Comparison of ENCODE assay signal across 1 cellular context in the genomic region with DNA sequence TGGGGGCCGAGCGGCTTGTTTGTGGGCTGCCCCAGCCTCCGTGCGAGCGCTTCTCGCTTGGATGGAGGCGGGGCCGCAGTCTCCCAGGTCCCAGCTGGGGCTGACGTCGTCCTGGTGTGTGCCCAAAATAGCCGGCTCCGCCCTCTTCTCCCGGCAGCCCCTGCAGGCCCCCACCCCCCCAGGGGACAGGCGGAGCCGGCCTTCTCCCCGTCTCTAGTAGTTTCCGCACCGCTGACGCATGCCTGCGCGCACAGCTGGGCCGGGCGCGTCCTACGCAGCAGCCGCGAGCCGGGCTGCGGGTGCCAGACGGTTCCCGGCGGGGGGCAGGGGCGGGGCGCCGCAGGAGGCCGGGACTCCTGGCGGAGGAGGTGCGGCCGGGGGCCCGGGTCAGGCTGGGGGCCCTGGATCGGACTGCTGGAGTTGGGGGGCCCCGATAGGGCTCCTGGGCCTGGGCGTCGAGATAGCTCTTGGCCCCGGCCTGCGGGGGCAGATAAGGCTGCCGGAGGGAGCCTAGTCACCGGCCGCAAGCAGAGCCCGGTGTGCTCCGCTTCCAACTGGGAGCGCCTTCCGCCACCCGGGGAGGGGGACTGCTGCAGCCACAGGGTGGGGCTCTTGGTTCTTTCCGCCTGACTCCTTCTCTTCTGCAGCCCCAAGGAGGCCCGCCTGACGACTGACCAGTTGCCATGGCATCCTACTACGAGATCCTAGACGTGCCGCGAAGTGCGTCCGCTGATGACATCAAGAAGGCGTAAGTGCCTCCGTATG.
TF ChIP-seq lines count a peak whose summit lies in the region.

A gene (plus strand): TSS at position 216 of the 765 bp plus-strand sequence. CDS start 468 bp downstream, at position 684.

TF ChIP-seq in K562, 482 proteins besides CTCF, POLR2A, EP300 and RAD21 (continued from another document and continues in another):
- TF ChIP-seq, protein P1, sequence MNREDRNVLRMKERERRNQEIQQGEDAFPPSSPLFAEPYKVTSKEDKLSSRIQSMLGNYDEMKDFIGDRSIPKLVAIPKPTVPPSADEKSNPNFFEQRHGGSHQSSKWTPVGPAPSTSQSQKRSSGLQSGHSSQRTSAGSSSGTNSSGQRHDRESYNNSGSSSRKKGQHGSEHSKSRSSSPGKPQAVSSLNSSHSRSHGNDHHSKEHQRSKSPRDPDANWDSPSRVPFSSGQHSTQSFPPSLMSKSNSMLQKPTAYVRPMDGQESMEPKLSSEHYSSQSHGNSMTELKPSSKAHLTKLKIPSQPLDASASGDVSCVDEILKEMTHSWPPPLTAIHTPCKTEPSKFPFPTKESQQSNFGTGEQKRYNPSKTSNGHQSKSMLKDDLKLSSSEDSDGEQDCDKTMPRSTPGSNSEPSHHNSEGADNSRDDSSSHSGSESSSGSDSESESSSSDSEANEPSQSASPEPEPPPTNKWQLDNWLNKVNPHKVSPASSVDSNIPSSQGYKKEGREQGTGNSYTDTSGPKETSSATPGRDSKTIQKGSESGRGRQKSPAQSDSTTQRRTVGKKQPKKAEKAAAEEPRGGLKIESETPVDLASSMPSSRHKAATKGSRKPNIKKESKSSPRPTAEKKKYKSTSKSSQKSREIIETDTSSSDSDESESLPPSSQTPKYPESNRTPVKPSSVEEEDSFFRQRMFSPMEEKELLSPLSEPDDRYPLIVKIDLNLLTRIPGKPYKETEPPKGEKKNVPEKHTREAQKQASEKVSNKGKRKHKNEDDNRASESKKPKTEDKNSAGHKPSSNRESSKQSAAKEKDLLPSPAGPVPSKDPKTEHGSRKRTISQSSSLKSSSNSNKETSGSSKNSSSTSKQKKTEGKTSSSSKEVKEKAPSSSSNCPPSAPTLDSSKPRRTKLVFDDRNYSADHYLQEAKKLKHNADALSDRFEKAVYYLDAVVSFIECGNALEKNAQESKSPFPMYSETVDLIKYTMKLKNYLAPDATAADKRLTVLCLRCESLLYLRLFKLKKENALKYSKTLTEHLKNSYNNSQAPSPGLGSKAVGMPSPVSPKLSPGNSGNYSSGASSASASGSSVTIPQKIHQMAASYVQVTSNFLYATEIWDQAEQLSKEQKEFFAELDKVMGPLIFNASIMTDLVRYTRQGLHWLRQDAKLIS (CRISPR knock-in tag; IDR thresholded peaks at IDR 0.05), result 0 out of 2 replicates have a peak, but pooled peaks have one; percentile 69
- TF ChIP-seq RBM34 (IDR thresholded peaks at IDR 0.05; ENCODE audit: borderline replicate concordance, insufficient read depth, low read length) (no peak), MBD2 (IDR thresholded peaks at IDR 0.05; ENCODE audit: borderline replicate concordance, low read depth) (peak; percentile 23; the same call in 1 of the 2 replicates), FOSL1 (tag; conservative IDR thresholded peaks at IDR 0.05) (peak; percentile 97), YY1 (IDR thresholded peaks at IDR 0.05; ENCODE audit: borderline replicate concordance in 1 of 3, control insufficient read depth in 1 of 3, extremely low read depth in 1 of 3, insufficient read depth in 3 of 3, insufficient read length in 1 of 3, insufficient replicate concordance in 2 of 3, low read depth in 1 of 3, low read length in 2 of 3) (peak in 1 of 3 experiments; percentile 36), SMAD1 (IDR thresholded peaks at IDR 0.05; ENCODE audit: low read depth, low read length, partially characterized antibody) (peak; percentile 80), SOX6 (IDR thresholded peaks at IDR 0.05) (peak; percentile 95), PHF20 (IDR thresholded peaks at IDR 0.05; ENCODE audit: partially characterized antibody) (no peak), EWSR1 (IDR thresholded peaks at IDR 0.05; ENCODE audit: borderline replicate concordance, low read depth, partially characterized antibody) (no peak), ARID2 (IDR thresholded peaks at IDR 0.05) (no peak), PYGO2 (tag; IDR thresholded peaks at IDR 0.05) (no peak), NONO (IDR thresholded peaks at IDR 0.05; ENCODE audit: low read depth in 2 of 2, low read length in 1 of 2) (peak in 1 of 2 experiments; percentile 93; a peak in 2 of 4 replicates), ZNF134 (CRISPR knock-in tag; conservative IDR thresholded peaks at IDR 0.05) (peak; percentile 45; the same call in 1 of the 2 replicates), HMG20B (CRISPR knock-in tag; IDR thresholded peaks at IDR 0.05) (no peak), NFIC (IDR thresholded peaks at IDR 0.05) (peak; percentile 94), ETV5 (CRISPR knock-in tag; IDR thresholded peaks at IDR 0.05; ENCODE audit: low read depth) (peak; percentile 81), PRPF4 (IDR thresholded peaks at IDR 0.05; ENCODE audit: insufficient read depth, low read depth, low read length, poor library complexity, severe bottlenecking) (no peak), CBX1 (IDR thresholded peaks at IDR 0.05; ENCODE audit: low read depth) (peak; percentile 46), ZNF197 (CRISPR knock-in tag; IDR thresholded peaks at IDR 0.05; ENCODE audit: low read depth) (peak; percentile 93; the same call in 1 of the 2 replicates), ZNF239 (CRISPR knock-in tag; IDR thresholded peaks at IDR 0.05) (peak; percentile 71), CSDE1 (IDR thresholded peaks at IDR 0.05) (peak in 1 of 2 experiments; percentile 81; a peak in 1 of 4 replicates), CREB1 (IDR thresholded peaks at IDR 0.05) (peak; percentile 96), CREB1 (CRISPR knock-in tag; IDR thresholded peaks at IDR 0.05) (peak; percentile 91), FOXK1 (CRISPR knock-in tag; IDR thresholded peaks at IDR 0.05; ENCODE audit: borderline replicate concordance) (no peak), DPF2 (IDR thresholded peaks at IDR 0.05) (peak; percentile 86), ATF1 (CRISPR knock-in tag; IDR thresholded peaks at IDR 0.05) (peak; percentile 57; the same call in 1 of the 2 replicates), ATF1 (tag; IDR thresholded peaks at IDR 0.05) (peak; percentile 96), ZNF274 (IDR thresholded peaks at IDR 0.05; ENCODE audit: borderline replicate concordance, low read depth, low read length) (peak; percentile 86), ZNF316 (IDR thresholded peaks at IDR 0.05) (peak; percentile 18; the same call in 1 of the 2 replicates), NFE2L1 (tag; IDR thresholded peaks at IDR 0.05; ENCODE audit: borderline replicate concordance, low read depth) (no peak), C11orf30 (IDR thresholded peaks at IDR 0.05; ENCODE audit: low read depth) (peak; percentile 30), PHF8 (IDR thresholded peaks at IDR 0.05; ENCODE audit: borderline replicate concordance, low read length) (peak; percentile 25; the same call in 1 of the 2 replicates), TCF7 (IDR thresholded peaks at IDR 0.05; ENCODE audit: borderline replicate concordance) (no peak), TAF1 (IDR thresholded peaks at IDR 0.05; ENCODE audit: control insufficient read depth, extremely low read depth, insufficient read depth, low read length, severe bottlenecking) (peak; percentile 51), PTRF (tag; IDR thresholded peaks at IDR 0.05) (no peak), MED1 (CRISPR knock-in tag; IDR thresholded peaks at IDR 0.05; ENCODE audit: borderline replicate concordance) (no peak), NR2C2 (CRISPR knock-in tag; IDR thresholded peaks at IDR 0.05) (no peak), NR2C2 (tag; IDR thresholded peaks at IDR 0.05) (peak; percentile 82), MIER1 (IDR thresholded peaks at IDR 0.05; ENCODE audit: low read depth) (no peak), CXXC5 (CRISPR knock-in tag; IDR thresholded peaks at IDR 0.05) (peak; percentile 98), MECOM (CRISPR knock-in tag; IDR thresholded peaks at IDR 0.05) (no peak), DACH1 (IDR thresholded peaks at IDR 0.05; ENCODE audit: partially characterized antibody) (peak; percentile 96), GATA2 (CRISPR knock-in tag; IDR thresholded peaks at IDR 0.05) (peak; percentile 98)
- TF ChIP-seq, protein P2, sequence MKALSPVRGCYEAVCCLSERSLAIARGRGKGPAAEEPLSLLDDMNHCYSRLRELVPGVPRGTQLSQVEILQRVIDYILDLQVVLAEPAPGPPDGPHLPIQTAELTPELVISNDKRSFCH (CRISPR knock-in tag; IDR thresholded peaks at IDR 0.05), result no peak
- TF ChIP-seq, protein P2 (tag; IDR thresholded peaks at IDR 0.05), result peak; percentile 93
- TF ChIP-seq, protein P3, sequence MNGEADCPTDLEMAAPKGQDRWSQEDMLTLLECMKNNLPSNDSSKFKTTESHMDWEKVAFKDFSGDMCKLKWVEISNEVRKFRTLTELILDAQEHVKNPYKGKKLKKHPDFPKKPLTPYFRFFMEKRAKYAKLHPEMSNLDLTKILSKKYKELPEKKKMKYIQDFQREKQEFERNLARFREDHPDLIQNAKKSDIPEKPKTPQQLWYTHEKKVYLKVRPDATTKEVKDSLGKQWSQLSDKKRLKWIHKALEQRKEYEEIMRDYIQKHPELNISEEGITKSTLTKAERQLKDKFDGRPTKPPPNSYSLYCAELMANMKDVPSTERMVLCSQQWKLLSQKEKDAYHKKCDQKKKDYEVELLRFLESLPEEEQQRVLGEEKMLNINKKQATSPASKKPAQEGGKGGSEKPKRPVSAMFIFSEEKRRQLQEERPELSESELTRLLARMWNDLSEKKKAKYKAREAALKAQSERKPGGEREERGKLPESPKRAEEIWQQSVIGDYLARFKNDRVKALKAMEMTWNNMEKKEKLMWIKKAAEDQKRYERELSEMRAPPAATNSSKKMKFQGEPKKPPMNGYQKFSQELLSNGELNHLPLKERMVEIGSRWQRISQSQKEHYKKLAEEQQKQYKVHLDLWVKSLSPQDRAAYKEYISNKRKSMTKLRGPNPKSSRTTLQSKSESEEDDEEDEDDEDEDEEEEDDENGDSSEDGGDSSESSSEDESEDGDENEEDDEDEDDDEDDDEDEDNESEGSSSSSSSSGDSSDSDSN (IDR thresholded peaks at IDR 0.05; ENCODE audit: borderline replicate concordance in 1 of 2, low read depth in 2 of 2, low read length in 2 of 2), result peak; percentile 88 to 98; a peak in 3 of 4 replicates
- TF ChIP-seq, protein P4, sequence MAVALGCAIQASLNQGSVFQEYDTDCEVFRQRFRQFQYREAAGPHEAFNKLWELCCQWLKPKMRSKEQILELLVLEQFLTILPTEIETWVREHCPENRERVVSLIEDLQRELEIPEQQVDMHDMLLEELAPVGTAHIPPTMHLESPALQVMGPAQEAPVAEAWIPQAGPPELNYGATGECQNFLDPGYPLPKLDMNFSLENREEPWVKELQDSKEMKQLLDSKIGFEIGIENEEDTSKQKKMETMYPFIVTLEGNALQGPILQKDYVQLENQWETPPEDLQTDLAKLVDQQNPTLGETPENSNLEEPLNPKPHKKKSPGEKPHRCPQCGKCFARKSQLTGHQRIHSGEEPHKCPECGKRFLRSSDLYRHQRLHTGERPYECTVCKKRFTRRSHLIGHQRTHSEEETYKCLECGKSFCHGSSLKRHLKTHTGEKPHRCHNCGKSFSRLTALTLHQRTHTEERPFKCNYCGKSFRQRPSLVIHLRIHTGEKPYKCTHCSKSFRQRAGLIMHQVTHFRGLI (CRISPR knock-in tag; IDR thresholded peaks at IDR 0.05), result peak; percentile 70; the same call in 1 of the 2 replicates
- TF ChIP-seq, protein P5, sequence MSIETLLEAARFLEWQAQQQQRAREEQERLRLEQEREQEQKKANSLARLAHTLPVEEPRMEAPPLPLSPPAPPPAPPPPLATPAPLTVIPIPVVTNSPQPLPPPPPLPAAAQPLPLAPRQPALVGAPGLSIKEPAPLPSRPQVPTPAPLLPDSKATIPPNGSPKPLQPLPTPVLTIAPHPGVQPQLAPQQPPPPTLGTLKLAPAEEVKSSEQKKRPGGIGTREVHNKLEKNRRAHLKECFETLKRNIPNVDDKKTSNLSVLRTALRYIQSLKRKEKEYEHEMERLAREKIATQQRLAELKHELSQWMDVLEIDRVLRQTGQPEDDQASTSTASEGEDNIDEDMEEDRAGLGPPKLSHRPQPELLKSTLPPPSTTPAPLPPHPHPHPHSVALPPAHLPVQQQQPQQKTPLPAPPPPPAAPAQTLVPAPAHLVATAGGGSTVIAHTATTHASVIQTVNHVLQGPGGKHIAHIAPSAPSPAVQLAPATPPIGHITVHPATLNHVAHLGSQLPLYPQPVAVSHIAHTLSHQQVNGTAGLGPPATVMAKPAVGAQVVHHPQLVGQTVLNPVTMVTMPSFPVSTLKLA (conservative IDR thresholded peaks at IDR 0.05), result peak; percentile 77 to 85
- TF ChIP-seq, protein P6, sequence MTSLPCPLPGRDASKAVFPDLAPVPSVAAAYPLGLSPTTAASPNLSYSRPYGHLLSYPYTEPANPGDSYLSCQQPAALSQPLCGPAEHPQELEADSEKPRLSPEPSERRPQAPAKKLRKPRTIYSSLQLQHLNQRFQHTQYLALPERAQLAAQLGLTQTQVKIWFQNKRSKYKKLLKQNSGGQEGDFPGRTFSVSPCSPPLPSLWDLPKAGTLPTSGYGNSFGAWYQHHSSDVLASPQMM (CRISPR knock-in tag; IDR thresholded peaks at IDR 0.05), result no peak
- TF ChIP-seq, protein P7, sequence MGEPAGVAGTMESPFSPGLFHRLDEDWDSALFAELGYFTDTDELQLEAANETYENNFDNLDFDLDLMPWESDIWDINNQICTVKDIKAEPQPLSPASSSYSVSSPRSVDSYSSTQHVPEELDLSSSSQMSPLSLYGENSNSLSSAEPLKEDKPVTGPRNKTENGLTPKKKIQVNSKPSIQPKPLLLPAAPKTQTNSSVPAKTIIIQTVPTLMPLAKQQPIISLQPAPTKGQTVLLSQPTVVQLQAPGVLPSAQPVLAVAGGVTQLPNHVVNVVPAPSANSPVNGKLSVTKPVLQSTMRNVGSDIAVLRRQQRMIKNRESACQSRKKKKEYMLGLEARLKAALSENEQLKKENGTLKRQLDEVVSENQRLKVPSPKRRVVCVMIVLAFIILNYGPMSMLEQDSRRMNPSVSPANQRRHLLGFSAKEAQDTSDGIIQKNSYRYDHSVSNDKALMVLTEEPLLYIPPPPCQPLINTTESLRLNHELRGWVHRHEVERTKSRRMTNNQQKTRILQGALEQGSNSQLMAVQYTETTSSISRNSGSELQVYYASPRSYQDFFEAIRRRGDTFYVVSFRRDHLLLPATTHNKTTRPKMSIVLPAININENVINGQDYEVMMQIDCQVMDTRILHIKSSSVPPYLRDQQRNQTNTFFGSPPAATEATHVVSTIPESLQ (CRISPR knock-in tag; IDR thresholded peaks at IDR 0.05), result 0 out of 2 replicates have a peak, but pooled peaks have one; percentile 59
- TF ChIP-seq, protein P8, sequence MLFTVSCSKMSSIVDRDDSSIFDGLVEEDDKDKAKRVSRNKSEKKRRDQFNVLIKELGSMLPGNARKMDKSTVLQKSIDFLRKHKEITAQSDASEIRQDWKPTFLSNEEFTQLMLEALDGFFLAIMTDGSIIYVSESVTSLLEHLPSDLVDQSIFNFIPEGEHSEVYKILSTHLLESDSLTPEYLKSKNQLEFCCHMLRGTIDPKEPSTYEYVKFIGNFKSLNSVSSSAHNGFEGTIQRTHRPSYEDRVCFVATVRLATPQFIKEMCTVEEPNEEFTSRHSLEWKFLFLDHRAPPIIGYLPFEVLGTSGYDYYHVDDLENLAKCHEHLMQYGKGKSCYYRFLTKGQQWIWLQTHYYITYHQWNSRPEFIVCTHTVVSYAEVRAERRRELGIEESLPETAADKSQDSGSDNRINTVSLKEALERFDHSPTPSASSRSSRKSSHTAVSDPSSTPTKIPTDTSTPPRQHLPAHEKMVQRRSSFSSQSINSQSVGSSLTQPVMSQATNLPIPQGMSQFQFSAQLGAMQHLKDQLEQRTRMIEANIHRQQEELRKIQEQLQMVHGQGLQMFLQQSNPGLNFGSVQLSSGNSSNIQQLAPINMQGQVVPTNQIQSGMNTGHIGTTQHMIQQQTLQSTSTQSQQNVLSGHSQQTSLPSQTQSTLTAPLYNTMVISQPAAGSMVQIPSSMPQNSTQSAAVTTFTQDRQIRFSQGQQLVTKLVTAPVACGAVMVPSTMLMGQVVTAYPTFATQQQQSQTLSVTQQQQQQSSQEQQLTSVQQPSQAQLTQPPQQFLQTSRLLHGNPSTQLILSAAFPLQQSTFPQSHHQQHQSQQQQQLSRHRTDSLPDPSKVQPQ (CRISPR knock-in tag; IDR thresholded peaks at IDR 0.05; ENCODE audit: borderline replicate concordance), result peak; percentile 33; the same call in 1 of the 2 replicates
